Comparison of ENCODE assay signal across 12 cellular contexts in genomic region chr10:22652988-22653431, GRCh38.
DNase-seq lines count a peak whose midpoint lies in the region; ATAC-seq, FAIRE-seq and TF ChIP-seq lines count a peak whose summit lies in the region.
"Had no signal": no experiment of that assay in that cellular context is flagged by ENCODE, and none has a peak within 500 bp of the region (broad histone marks: within the 10 kb centered on the region; RNA-seq: fewer than 3 reads in every experiment).

No MANE protein-coding gene starts in this region.

- H3K9me2 ChIP-seq in Loucy (replicated peaks; ENCODE audit: low read depth, low read length) = no peaks in the 10 kb centered on the region

- CTCF ChIA-PET in CD4-positive, alpha-beta T cell (lab: Charles Lee) = no interaction called here

- intact Hi-C loops in CD4-positive, alpha-beta T cell (cut with DNase I, micrococcal nuclease) = loop anchor here in 1 of 2 experiments (5.0 kb wide), 1 partner anchor 41 kb away; no protein-coding TSS in a partner anchor

- H3K4me3 ChIP-seq in Loucy (ENCODE audit: low read length, poor library complexity, severe bottlenecking) = peak overlapping the region; percentile 37
- no peak overlapping the region for H3K4me3 ChIP-seq in small intestine (ENCODE audit: low read depth in 1 of 2, low read length in 2 of 2)
- H3K4me3 ChIP-seq: suprapubic skin had no signal

- no peaks in the 10 kb centered on the region for H3K9me3 Mint-ChIP-seq in CD4-positive, alpha-beta T cell

- H3K27ac Mint-ChIP-seq in CD4-positive, alpha-beta T cell = peak overlapping the region; percentile 91

- H3K79me2 ChIP-seq in Loucy (ENCODE audit: insufficient read depth, low read length) = peaks cover 100% of the 10 kb centered on the region

- peak overlapping the region; percentile 51 for H3K4me2 ChIP-seq in Loucy (ENCODE audit: low read depth, low read length, poor library complexity, severe bottlenecking)

- TF ChIP-seq POLR2A in GM18505 (IDR thresholded peaks at IDR 0.05; ENCODE audit: borderline replicate concordance, extremely low read depth, insufficient read depth, insufficient read length) = no peak

- no peak for TF ChIP-seq CTCF in CD4-positive, alpha-beta T cell (IDR thresholded peaks at IDR 0.05)
- TF ChIP-seq CTCF in Loucy (conservative IDR thresholded peaks at IDR 0.05; ENCODE audit: low read length) = no peak

- POLR2A ChIA-PET in CD4-positive, alpha-beta T cell (lab: Charles Lee) = interaction anchor here (0.6 to 10.7 kb wide), 5 partner anchors 8 to 227 kb away, joined by 3 to 157 read pairs (median 4); no protein-coding TSS in a partner anchor

- peak overlapping the region; percentile 60 for H3K27ac ChIP-seq in CD4-positive, alpha-beta T cell (ENCODE audit: low read depth, low read length)
- H3K27ac ChIP-seq in small intestine (ENCODE audit: low read depth in 1 of 2, low read length in 1 of 2) = peak overlapping the region in 1 of 2 donors; percentile 61
- H3K27ac ChIP-seq: brain microvascular endothelial cell, suprapubic skin, WERI-Rb-1 had no signal

- no peaks in the 10 kb centered on the region for H3K9me3 ChIP-seq in CD4-positive, alpha-beta T cell (ENCODE audit: control insufficient read depth, low read length)
- no peaks in the 10 kb centered on the region for H3K9me3 ChIP-seq in Loucy (ENCODE audit: insufficient read depth, low read depth, low read length)
- H3K9me3 ChIP-seq in small intestine (ENCODE audit: control insufficient read depth, low read depth) = no peaks in the 10 kb centered on the region
- H3K9me3 ChIP-seq: suprapubic skin had no signal

- peak; percentile 28 for ATAC-seq in CD4-positive, alpha-beta T cell (ENCODE audit: poor library complexity)
- ATAC-seq in HG02642 (IDR thresholded peaks at IDR 0.05; ENCODE audit: poor library complexity, unreplicated experiment) = no peak
- ATAC-seq in HG03039 (IDR thresholded peaks at IDR 0.05; ENCODE audit: unreplicated experiment) = no peak
- ATAC-seq in GM19351 (IDR thresholded peaks at IDR 0.05; ENCODE audit: unreplicated experiment) = no peak
- no peak for ATAC-seq in GM18505 (IDR thresholded peaks at IDR 0.05; ENCODE audit: unreplicated experiment)

- H2AFZ ChIP-seq in Loucy (ENCODE audit: low read length) = no peak overlapping the region

- WGBS in small intestine, 3 donors = 62 to 87% (median 69%) methylated on average over 6 of the region's 6 CpGs

- peaks cover 75% of the 10 kb centered on the region for H3K4me1 ChIP-seq in Loucy (ENCODE audit: insufficient read depth, low read length, poor library complexity, severe bottlenecking)
- H3K4me1 ChIP-seq in small intestine (ENCODE audit: control insufficient read depth in 2 of 2, insufficient read depth in 1 of 2, low read depth in 1 of 2, low read length in 1 of 2) = peaks cover 2 to 11% of the 10 kb centered on the region in 2 donors

- peak overlapping the region; percentile 61 for H3K4me3 Mint-ChIP-seq in CD4-positive, alpha-beta T cell

- peaks cover 9% of the 10 kb centered on the region for H3K36me3 Mint-ChIP-seq in CD4-positive, alpha-beta T cell (ENCODE audit: low read depth)

- DNase-seq in CD4-positive, alpha-beta T cell = peak in 2 of 10 experiments; percentile 5 to 22
- DNase-seq in activated naive CD4-positive, alpha-beta T cell treated with anti-CD3 and anti-CD28 coated beads, Interleukin-2, amount 50 U/mL, for 16 hours = peak; percentile 36
- peak; percentile 20 for DNase-seq in small intestine
- DNase-seq: brain microvascular endothelial cell, NCI-H226, WERI-Rb-1 had no signal

- H3K27me3 Mint-ChIP-seq in CD4-positive, alpha-beta T cell = no peaks in the 10 kb centered on the region

- H3K9ac ChIP-seq in Loucy (ENCODE audit: low read depth, low read length, poor library complexity, severe bottlenecking) = peak overlapping the region; percentile 15

- H3K27me3 ChIP-seq in CD4-positive, alpha-beta T cell (ENCODE audit: control insufficient read depth, insufficient read depth, low read length) = no peaks in the 10 kb centered on the region
- H3K27me3 ChIP-seq in Loucy (ENCODE audit: insufficient read depth, low read length, poor library complexity, severe bottlenecking) (no peaks in the 10 kb centered on the region), small intestine (ENCODE audit: control insufficient read depth in 2 of 2, insufficient read depth in 2 of 2, low read length in 2 of 2) (no peaks in the 10 kb centered on the region)
- H3K27me3 ChIP-seq: brain microvascular endothelial cell, suprapubic skin had no signal

- peaks cover 8% of the 10 kb centered on the region; the same call in 1 of the 2 replicates for H3F3A ChIP-seq in Loucy (ENCODE audit: low read depth)

- peaks cover 98% of the 10 kb centered on the region for H3K4me1 Mint-ChIP-seq in CD4-positive, alpha-beta T cell (ENCODE audit: low read depth)

- peaks cover 69% of the 10 kb centered on the region for H4K20me1 ChIP-seq in Loucy (ENCODE audit: insufficient read depth, low read length, poor library complexity, severe bottlenecking)

- 0 out of 2 replicates have a peak, but pooled peaks cover 2% of the 10 kb centered on the region for H3K36me3 ChIP-seq in Loucy (ENCODE audit: insufficient read depth, low read length)
- no peaks in the 10 kb centered on the region for H3K36me3 ChIP-seq in small intestine (ENCODE audit: control insufficient read depth in 2 of 2, insufficient read depth in 2 of 2, low read length in 2 of 2)
- H3K36me3 ChIP-seq: brain microvascular endothelial cell, suprapubic skin, WERI-Rb-1 had no signal

- FAIRE-seq in small intestine (lab: Jason Lieb, UNC) = no peak
